12 cellular contexts compared by ENCODE assay signal in the genomic region with DNA sequence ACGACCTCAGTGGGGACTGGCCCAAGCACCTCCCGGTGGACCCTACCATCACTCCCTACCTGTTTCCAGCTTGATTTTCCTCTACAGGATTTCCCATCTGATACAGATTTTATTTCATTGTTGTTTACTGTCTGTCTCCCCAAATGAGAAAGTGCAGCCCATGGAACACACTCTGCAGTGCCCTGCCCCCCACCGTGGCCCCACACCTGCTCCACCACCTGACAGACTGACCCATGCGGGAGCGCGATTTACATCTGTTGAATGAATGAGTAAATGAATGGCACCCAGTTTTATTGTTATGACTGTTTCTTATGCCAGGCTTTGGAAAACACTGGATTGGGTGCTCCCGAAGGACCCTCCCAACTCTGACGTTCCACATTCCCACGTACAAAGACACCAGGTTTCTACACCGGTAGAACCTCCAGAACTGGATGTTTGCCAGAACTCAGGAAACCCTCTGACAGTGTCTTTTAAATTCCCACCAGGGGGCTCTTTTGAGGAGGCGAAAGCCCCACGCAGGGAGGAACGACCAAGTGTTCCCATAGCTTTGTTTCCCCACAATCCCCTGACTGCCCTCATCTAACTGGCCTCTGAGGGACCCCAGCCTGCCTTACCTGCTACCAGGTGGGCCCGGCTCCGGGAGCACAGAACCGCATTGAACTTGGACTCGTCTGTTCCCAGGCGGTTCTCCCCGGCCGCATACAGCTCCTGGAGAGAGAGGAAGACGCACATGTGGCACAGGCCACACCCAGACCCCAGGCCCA. TPM values are rescaled to one million over a fixed set of nuclear protein-coding genes. Genes with fewer than 3 reads are reported as not detected.
DNase-seq lines count a peak whose midpoint lies in the region; ATAC-seq and TF ChIP-seq lines count a peak whose summit lies in the region.
"Had no signal": no experiment of that assay in that cellular context is flagged by ENCODE, and none has a peak within 500 bp of the region (broad histone marks: within the 10 kb centered on the region; RNA-seq: fewer than 3 reads in every experiment).

No MANE protein-coding gene starts in this region.

- no peak for TF ChIP-seq RAD21 in SK-N-SH (IDR thresholded peaks at IDR 0.05; ENCODE audit: low read length)

- no peaks in the 10 kb centered on the region; the same call in 1 of the 2 replicates for H3K79me2 ChIP-seq in SK-N-SH (ENCODE audit: insufficient read depth)
- peaks cover 40% of the 10 kb centered on the region for H3K79me2 ChIP-seq in fibroblast of lung (ENCODE audit: control insufficient read depth, insufficient read depth, low read length)

- H3K4me1 Mint-ChIP-seq in stimulated activated naive B cell treated with anti-CD40 and anti-IgM and Interleukin-4, amounts not matched to agents 10 μg/mL and 1 μg/mL and 100 μg/mL, for 72 hours = peaks cover 28 to 36% of the 10 kb centered on the region in 2 donors

- H3K27ac ChIP-seq in SK-N-SH (ENCODE audit: low read depth in 2 of 2, low read length in 1 of 2) (no peak overlapping the region), fibroblast of lung (ENCODE audit: insufficient read depth, low read length) (peak overlapping the region; percentile 26)

- no peaks in the 10 kb centered on the region for H3K9me3 Mint-ChIP-seq in stimulated activated naive B cell treated with anti-CD40 and anti-IgM and Interleukin-4, amounts not matched to agents 10 μg/mL and 1 μg/mL and 100 μg/mL, for 72 hours
- H3K9me3 Mint-ChIP-seq: activated CD4-positive, alpha-beta memory T cell treated with anti-CD3 and anti-CD28 coated beads, Interleukin-2, amount 10 ng/mL, durations not matched to agents 7 days and 5 days had no signal

- H3K27me3 ChIP-seq in SK-N-SH (ENCODE audit: insufficient read depth) = no peaks in the 10 kb centered on the region
- no peaks in the 10 kb centered on the region for H3K27me3 ChIP-seq in fibroblast of lung (ENCODE audit: control insufficient read depth, insufficient read depth, low read length)

- H3K4me2 ChIP-seq in SK-N-SH (no peak overlapping the region), fibroblast of lung (ENCODE audit: extremely low read depth, insufficient read depth, low read length) (no peak overlapping the region)

- ATAC-seq in SK-N-SH treated with all-trans-retinoic acid at 6 μM for 48 hours (no peak), GM21528 (IDR thresholded peaks at IDR 0.05; ENCODE audit: low FRiP score, unreplicated experiment) (no peak), GM19351 (IDR thresholded peaks at IDR 0.05; ENCODE audit: unreplicated experiment) (no peak)
- no peak for ATAC-seq in stimulated activated naive B cell treated with anti-CD40 and anti-IgM and Interleukin-4, amounts not matched to agents 10 μg/mL and 1 μg/mL and 100 μg/mL, for 72 hours (replicated peaks)

- H3K27me3 Mint-ChIP-seq in stimulated activated naive B cell treated with anti-CD40 and anti-IgM and Interleukin-4, amounts not matched to agents 10 μg/mL and 1 μg/mL and 100 μg/mL, for 72 hours = no peaks in the 10 kb centered on the region
- H3K27me3 Mint-ChIP-seq: activated CD4-positive, alpha-beta memory T cell treated with anti-CD3 and anti-CD28 coated beads, Interleukin-2, amount 10 ng/mL, durations not matched to agents 7 days and 5 days had no signal

- H3K9ac ChIP-seq in SK-N-SH = no peak overlapping the region
- no peak overlapping the region for H3K9ac ChIP-seq in fibroblast of lung (ENCODE audit: insufficient read depth, low read length)

- no peak overlapping the region for H3K4me3 Mint-ChIP-seq in stimulated activated naive B cell treated with anti-CD40 and anti-IgM and Interleukin-4, amounts not matched to agents 10 μg/mL and 1 μg/mL and 100 μg/mL, for 72 hours
- H3K4me3 Mint-ChIP-seq: activated CD4-positive, alpha-beta memory T cell treated with anti-CD3 and anti-CD28 coated beads, Interleukin-2, amount 10 ng/mL, durations not matched to agents 7 days and 5 days had no signal

- TF ChIP-seq CTCF in SK-N-SH (IDR thresholded peaks at IDR 0.05) = peak; percentile 38
- TF ChIP-seq CTCF in fibroblast of lung (conservative IDR thresholded peaks at IDR 0.05 in 1 of 2, IDR thresholded peaks at IDR 0.05 in 1 of 2; ENCODE audit: low read depth in 1 of 2, low read length in 2 of 2) = peak; percentile 13 to 30

- H3K4me1 ChIP-seq in SK-N-SH (ENCODE audit: control insufficient read depth in 1 of 2, insufficient read depth in 2 of 2, low read depth in 1 of 2, low read length in 1 of 2) = peaks cover 19 to 48% of the 10 kb centered on the region in 2 experiments; a peak in 3 of 4 replicates
- peaks cover 78% of the 10 kb centered on the region for H3K4me1 ChIP-seq in fibroblast of lung (ENCODE audit: control insufficient read depth, extremely low read depth, insufficient read depth, low read length)

- H3F3A ChIP-seq in SK-N-SH (replicated peaks; ENCODE audit: insufficient read depth) = peaks cover 10% of the 10 kb centered on the region

- no peaks in the 10 kb centered on the region for H3K9me3 ChIP-seq in SK-N-SH
- H3K9me3 ChIP-seq in fibroblast of lung (ENCODE audit: control insufficient read depth, insufficient read depth, low read depth, low read length) = no peaks in the 10 kb centered on the region

- H3K27ac Mint-ChIP-seq in stimulated activated naive B cell treated with anti-CD40 and anti-IgM and Interleukin-4, amounts not matched to agents 10 μg/mL and 1 μg/mL and 100 μg/mL, for 72 hours = peak overlapping the region; percentile 78
- H3K27ac Mint-ChIP-seq: activated CD4-positive, alpha-beta memory T cell treated with anti-CD3 and anti-CD28 coated beads, Interleukin-2, amount 10 ng/mL, durations not matched to agents 7 days and 5 days had no signal

- 96% methylated on average over 21 of the region's 21 CpGs for WGBS in SK-N-SH (ENCODE audit: low lambda C conversion rate)

- POLR2A ChIA-PET in SK-N-SH (lab: Yijun Ruan, JAX) = no interaction called here

- no peaks in the 10 kb centered on the region for H3K9me2 ChIP-seq in SK-N-SH

- H3K4me3 ChIP-seq in SK-N-SH (ENCODE audit: low read depth in 2 of 2, low read length in 1 of 2) = no peak overlapping the region
- no peak overlapping the region for H3K4me3 ChIP-seq in fibroblast of lung (replicated peaks in 1 of 4; ENCODE audit: control extremely low read depth in 1 of 4, insufficient read depth in 1 of 4, low read depth in 3 of 4, low read length in 4 of 4)

- CTCF ChIA-PET in SK-N-SH (lab: Yijun Ruan, JAX) = interaction anchor here (0.6 to 2.7 kb wide), 6 partner anchors 8 to 99 kb away, joined by 3 to 17 read pairs (median 4); no protein-coding TSS in a partner anchor

- peaks cover 65 to 90% of the 10 kb centered on the region in 2 donors for H3K36me3 Mint-ChIP-seq in stimulated activated naive B cell treated with anti-CD40 and anti-IgM and Interleukin-4, amounts not matched to agents 10 μg/mL and 1 μg/mL and 100 μg/mL, for 72 hours

- DNase-seq in SK-N-SH (peak; percentile 50), NCI-H69 (lab: John Stamatoyannopoulos, UW) (peak; percentile 65), fibroblast of lung (ENCODE audit: low read depth in 2 of 2) (no peak), SIG-M5 treated with dmso at 0.1 percent for 504 hours (lab: John Stamatoyannopoulos, UW; ENCODE audit: unreplicated experiment) (no peak)
- no peak for DNase-seq in stimulated activated naive B cell treated with anti-CD40 and anti-IgM and Interleukin-4, amounts not matched to agents 10 μg/mL and 1 μg/mL and 100 μg/mL, for 72 hours
- DNase-seq: activated CD4-positive, alpha-beta memory T cell treated with anti-CD3 and anti-CD28 coated beads, Interleukin-2, amount 10 ng/mL, durations not matched to agents 7 days and 5 days; DMS79 treated with DMSO at 0.1 percent for 48 hours; NCI-H446 treated with DMSO at 0.1 percent for 48 hours; small intestine had no signal

- no peak for TF ChIP-seq EP300 in SK-N-SH (IDR thresholded peaks at IDR 0.05; ENCODE audit: borderline replicate concordance in 1 of 2, low read depth in 1 of 2, low read length in 1 of 2)

- H3K36me3 ChIP-seq in SK-N-SH (replicated peaks in 1 of 2; ENCODE audit: control insufficient read depth in 1 of 2, insufficient read depth in 2 of 2, low read length in 1 of 2) (peaks cover 7 to 28% of the 10 kb centered on the region in 2 experiments), fibroblast of lung (ENCODE audit: control insufficient read depth, insufficient read depth, low read length) (peaks cover 47% of the 10 kb centered on the region)

- H4K20me1 ChIP-seq in SK-N-SH (ENCODE audit: insufficient read depth) (no peaks in the 10 kb centered on the region; the same call in 1 of the 2 replicates), fibroblast of lung (ENCODE audit: control insufficient read depth, extremely low read depth, insufficient read depth, low read length) (no peaks in the 10 kb centered on the region)

- H2AFZ ChIP-seq in SK-N-SH (ENCODE audit: low read depth) (no peak overlapping the region), fibroblast of lung (ENCODE audit: low read length) (no peak overlapping the region)

TF ChIP-seq in SK-N-SH, 30 proteins besides CTCF, POLR2A, EP300 and RAD21 (continues in another document):
- TF ChIP-seq JUND (IDR thresholded peaks at IDR 0.05) (no peak), ELF1 (IDR thresholded peaks at IDR 0.05) (no peak), CHD2 (IDR thresholded peaks at IDR 0.05; ENCODE audit: low read length, partially characterized antibody) (no peak), YY1 (IDR thresholded peaks at IDR 0.05; ENCODE audit: low read depth) (no peak), FOXM1 (IDR thresholded peaks at IDR 0.05; ENCODE audit: low read depth) (no peak), FOSL2 (IDR thresholded peaks at IDR 0.05; ENCODE audit: borderline replicate concordance, low read depth) (no peak)

TF ChIP-seq in SK-N-SH treated with all-trans-retinoic acid at 6 μM for 48 hours, 23 proteins besides CTCF, POLR2A, EP300 and RAD21 (continues in another document):
- TF ChIP-seq TOX (CRISPR knock-in tag; IDR thresholded peaks at IDR 0.05; ENCODE audit: borderline replicate concordance) = no peak

RNA-seq across cellular contexts. Expression of a gene that starts 29.0 kb away (rescaled TPM):
- polyA plus RNA-seq in SK-N-SH (2012; rRNA removed) (0.21 TPM in 1 of 2 replicates, not detected in the other), fibroblast of lung (17.4 and 40.4 TPM in 2 replicates)
- polyA plus RNA-seq in SK-N-SH (2012; cell fraction: cytosol; rRNA removed) = 0.10 and 0.29 TPM in 2 replicates
- 0.14 and 0.62 TPM in 2 replicates for polyA plus RNA-seq in SK-N-SH (2012; cell fraction: nucleus; rRNA removed)
- total RNA-seq in fibroblast of lung = 15.7 and 16.7 TPM in 2 replicates
- 76.8 and 160 TPM in 2 replicates for polyA plus RNA-seq in fibroblast of lung (2012)
- 3.4 and 12.8 TPM in 2 replicates for polyA minus RNA-seq in fibroblast of lung (ENCODE audit: low replicate concordance)
- total RNA-seq: activated CD4-positive, alpha-beta memory T cell treated with anti-CD3 and anti-CD28 coated beads, Interleukin-2, amount 10 ng/mL, durations not matched to agents 7 days and 5 days had no signal

RNA-seq across cellular contexts. Expression of a gene that starts 43.8 kb away (rescaled TPM):
- polyA plus RNA-seq in SK-N-SH (2012; rRNA removed) (50.9 and 53.6 TPM in 2 replicates), fibroblast of lung (206 and 308 TPM in 2 replicates)
- 42.2 and 48.2 TPM in 2 replicates for polyA plus RNA-seq in SK-N-SH (2012; cell fraction: cytosol; rRNA removed)
- 59.9 and 66.6 TPM in 2 replicates for polyA plus RNA-seq in SK-N-SH (2012; cell fraction: nucleus; rRNA removed)
- 83.7 and 124 TPM in 2 replicates for total RNA-seq in fibroblast of lung
- polyA plus RNA-seq in fibroblast of lung (2012) = 724 and 1,112 TPM in 2 replicates
- 182 and 357 TPM in 2 replicates for polyA minus RNA-seq in fibroblast of lung (ENCODE audit: low replicate concordance)

Comparison
In these comparisons a context has a peak if more than half of its experiments do, and no peak if none do; other contexts are left out.
1. DNase-seq: peak in SK-N-SH (single experiment) and NCI-H69 (single experiment); none in fibroblast of lung (0 of 2), stimulated activated naive B cell treated with anti-CD40 and anti-IgM and Interleukin-4, amounts not matched to agents 10 μg/mL and 1 μg/mL and 100 μg/mL, for 72 hours (single experiment) and SIG-M5 treated with dmso at 0.1 percent for 504 hours (single experiment).
2. RNA of a gene that starts 29.0 kb away (polyA plus RNA-seq): 17.4 to 160 TPM in fibroblast of lung; 0.10 to 0.62 TPM in SK-N-SH; every median in the first group is over 10 times any median in the second.